16 cellular contexts compared by ENCODE assay signal in the genomic region with DNA sequence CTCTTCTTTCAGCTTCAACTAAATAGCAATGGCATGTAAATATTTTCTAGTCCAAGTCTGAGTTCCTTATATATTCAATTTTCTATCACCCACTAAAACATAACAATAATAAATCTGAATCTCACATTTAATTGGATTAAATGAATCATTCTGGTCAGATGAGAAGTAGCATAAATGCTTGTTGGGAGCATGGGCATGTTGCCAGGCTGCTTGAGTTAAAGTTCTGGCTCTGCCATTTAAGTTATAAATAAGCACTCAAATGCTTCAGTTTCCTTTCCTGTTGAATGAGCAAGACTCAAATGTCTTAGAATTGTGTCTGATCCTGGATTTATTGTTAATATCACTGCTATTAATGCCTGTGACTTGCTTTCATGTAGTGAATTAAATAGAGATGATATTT.
DNase-seq lines count a peak whose midpoint lies in the region; ATAC-seq and TF ChIP-seq lines count a peak whose summit lies in the region.
"Had no signal": no experiment of that assay in that cellular context is flagged by ENCODE, and none has a peak within 500 bp of the region (broad histone marks: within the 10 kb centered on the region; RNA-seq: fewer than 3 reads in every experiment).

No MANE protein-coding gene starts in this region.

- peak; percentile 78 for ATAC-seq in SK-N-SH treated with all-trans-retinoic acid at 6 μM for 48 hours
- ATAC-seq: K562, left lobe of liver had no signal

- DNase-seq in M059J (ENCODE audit: low read depth) (peak; percentile 45), fibroblast of peridontal ligament (ENCODE audit: extremely low read depth) (peak; percentile 49), retinal pigment epithelial cell (ENCODE audit: low read depth) (peak; percentile 99), esophagus squamous epithelium (lab: John Stamatoyannopoulos, UW) (no peak), AG08396 (ENCODE audit: low spot score) (no peak)
- DNase-seq in NK-92 treated with Interleukin-12 subunit alpha and Interleukin-12 subunit beta, amount 100 ng/mL, for 24 hours (lab: John Stamatoyannopoulos, UW), result no peak
- DNase-seq: activated CD4-positive, alpha-beta T cell treated with anti-CD3 and anti-CD28 coated beads, Interleukin-2, amount 10 ng/mL, durations not matched to agents 7 days and 5 days; activated naive CD8-positive, alpha-beta T cell treated with anti-CD3 and anti-CD28 coated beads for 36 hours; activated T-cell treated with anti-CD3 and anti-CD28 coated beads, Interleukin-2, amount 50 U/mL, for 48 hours; colonic mucosa; erythroblast; NCI-H1436 treated with DMSO at 0.1 percent for 48 hours; OCI-M1 had no signal

- no peaks in the 10 kb centered on the region for H3K9me3 ChIP-seq in esophagus squamous epithelium
- H3K9me3 ChIP-seq: colonic mucosa had no signal

- H3K4me1 ChIP-seq in esophagus squamous epithelium, result no peaks in the 10 kb centered on the region
- H3K4me1 ChIP-seq: colonic mucosa had no signal

- H3K27me3 ChIP-seq in esophagus squamous epithelium, result no peaks in the 10 kb centered on the region
- H3K27me3 ChIP-seq: colonic mucosa had no signal

- no peak for TF ChIP-seq POLR2A in esophagus squamous epithelium (IDR thresholded peaks at IDR 0.05)

- H3K4me3 ChIP-seq in retinal pigment epithelial cell (ENCODE audit: low read length) (no peak overlapping the region), esophagus squamous epithelium (no peak overlapping the region)
- H3K4me3 ChIP-seq: colonic mucosa, K562 had no signal

- no peaks in the 10 kb centered on the region for H3K36me3 ChIP-seq in esophagus squamous epithelium
- H3K36me3 ChIP-seq: colonic mucosa had no signal

- TF ChIP-seq CTCF in retinal pigment epithelial cell (conservative IDR thresholded peaks at IDR 0.05; ENCODE audit: low read depth, low read length) (no peak), esophagus squamous epithelium (IDR thresholded peaks at IDR 0.05) (no peak)

- H3K27ac ChIP-seq in esophagus squamous epithelium, result no peak overlapping the region
- H3K27ac ChIP-seq: colonic mucosa had no signal

- intact Hi-C loops in esophagus squamous epithelium (cut with DNase I), result no loop called here

TF ChIP-seq in SK-N-SH treated with all-trans-retinoic acid at 6 μM for 48 hours, 23 proteins besides CTCF, POLR2A, EP300 and RAD21:
- TF ChIP-seq ZC3H10 (CRISPR knock-in tag; IDR thresholded peaks at IDR 0.05) (peak; percentile 71; the same call in 1 of the 2 replicates), ZNF70 (CRISPR knock-in tag; IDR thresholded peaks at IDR 0.05) (peak; percentile 94), ARNTL (CRISPR knock-in tag; IDR thresholded peaks at IDR 0.05; ENCODE audit: borderline replicate concordance, low read depth) (no peak), TOX (CRISPR knock-in tag; IDR thresholded peaks at IDR 0.05; ENCODE audit: borderline replicate concordance) (peak; percentile 51; the same call in 1 of the 2 replicates), OSR1 (CRISPR knock-in tag; IDR thresholded peaks at IDR 0.05) (no peak), ZFP3 (CRISPR knock-in tag; IDR thresholded peaks at IDR 0.05) (no peak), ISL1 (CRISPR knock-in tag; IDR thresholded peaks at IDR 0.05) (peak; percentile 88)
- TF ChIP-seq, protein P1, sequence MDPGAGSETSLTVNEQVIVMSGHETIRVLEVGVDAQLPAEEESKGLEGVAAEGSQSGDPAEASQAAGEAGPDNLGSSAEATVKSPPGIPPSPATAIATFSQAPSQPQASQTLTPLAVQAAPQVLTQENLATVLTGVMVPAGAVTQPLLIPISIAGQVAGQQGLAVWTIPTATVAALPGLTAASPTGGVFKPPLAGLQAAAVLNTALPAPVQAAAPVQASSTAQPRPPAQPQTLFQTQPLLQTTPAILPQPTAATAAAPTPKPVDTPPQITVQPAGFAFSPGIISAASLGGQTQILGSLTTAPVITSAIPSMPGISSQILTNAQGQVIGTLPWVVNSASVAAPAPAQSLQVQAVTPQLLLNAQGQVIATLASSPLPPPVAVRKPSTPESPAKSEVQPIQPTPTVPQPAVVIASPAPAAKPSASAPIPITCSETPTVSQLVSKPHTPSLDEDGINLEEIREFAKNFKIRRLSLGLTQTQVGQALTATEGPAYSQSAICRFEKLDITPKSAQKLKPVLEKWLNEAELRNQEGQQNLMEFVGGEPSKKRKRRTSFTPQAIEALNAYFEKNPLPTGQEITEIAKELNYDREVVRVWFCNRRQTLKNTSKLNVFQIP (CRISPR knock-in tag; IDR thresholded peaks at IDR 0.05; ENCODE audit: borderline replicate concordance, low read depth), result 0 out of 2 replicates have a peak, but pooled peaks have one; percentile 17
- TF ChIP-seq, protein P2, sequence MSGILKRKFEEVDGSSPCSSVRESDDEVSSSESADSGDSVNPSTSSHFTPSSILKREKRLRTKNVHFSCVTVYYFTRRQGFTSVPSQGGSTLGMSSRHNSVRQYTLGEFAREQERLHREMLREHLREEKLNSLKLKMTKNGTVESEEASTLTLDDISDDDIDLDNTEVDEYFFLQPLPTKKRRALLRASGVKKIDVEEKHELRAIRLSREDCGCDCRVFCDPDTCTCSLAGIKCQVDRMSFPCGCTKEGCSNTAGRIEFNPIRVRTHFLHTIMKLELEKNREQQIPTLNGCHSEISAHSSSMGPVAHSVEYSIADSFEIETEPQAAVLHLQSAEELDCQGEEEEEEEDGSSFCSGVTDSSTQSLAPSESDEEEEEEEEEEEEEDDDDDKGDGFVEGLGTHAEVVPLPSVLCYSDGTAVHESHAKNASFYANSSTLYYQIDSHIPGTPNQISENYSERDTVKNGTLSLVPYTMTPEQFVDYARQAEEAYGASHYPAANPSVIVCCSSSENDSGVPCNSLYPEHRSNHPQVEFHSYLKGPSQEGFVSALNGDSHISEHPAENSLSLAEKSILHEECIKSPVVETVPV (CRISPR knock-in tag; IDR thresholded peaks at IDR 0.05), result no peak
- TF ChIP-seq, protein P3, sequence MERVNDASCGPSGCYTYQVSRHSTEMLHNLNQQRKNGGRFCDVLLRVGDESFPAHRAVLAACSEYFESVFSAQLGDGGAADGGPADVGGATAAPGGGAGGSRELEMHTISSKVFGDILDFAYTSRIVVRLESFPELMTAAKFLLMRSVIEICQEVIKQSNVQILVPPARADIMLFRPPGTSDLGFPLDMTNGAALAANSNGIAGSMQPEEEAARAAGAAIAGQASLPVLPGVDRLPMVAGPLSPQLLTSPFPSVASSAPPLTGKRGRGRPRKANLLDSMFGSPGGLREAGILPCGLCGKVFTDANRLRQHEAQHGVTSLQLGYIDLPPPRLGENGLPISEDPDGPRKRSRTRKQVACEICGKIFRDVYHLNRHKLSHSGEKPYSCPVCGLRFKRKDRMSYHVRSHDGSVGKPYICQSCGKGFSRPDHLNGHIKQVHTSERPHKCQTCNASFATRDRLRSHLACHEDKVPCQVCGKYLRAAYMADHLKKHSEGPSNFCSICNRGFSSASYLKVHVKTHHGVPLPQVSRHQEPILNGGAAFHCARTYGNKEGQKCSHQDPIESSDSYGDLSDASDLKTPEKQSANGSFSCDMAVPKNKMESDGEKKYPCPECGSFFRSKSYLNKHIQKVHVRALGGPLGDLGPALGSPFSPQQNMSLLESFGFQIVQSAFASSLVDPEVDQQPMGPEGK (CRISPR knock-in tag; IDR thresholded peaks at IDR 0.05; ENCODE audit: borderline replicate concordance), result peak; percentile 62; the same call in 1 of the 2 replicates

Comparison
In these comparisons a context has a peak if more than half of its experiments do, and no peak if none do; other contexts are left out.
1. DNase-seq: peak in M059J (single experiment), fibroblast of peridontal ligament (single experiment) and retinal pigment epithelial cell (single experiment); none in NK-92 treated with Interleukin-12 subunit alpha and Interleukin-12 subunit beta, amount 100 ng/mL, for 24 hours (single experiment), esophagus squamous epithelium (single experiment) and AG08396 (single experiment).